ENCODE assay signal across 1 cellular context in the genomic region with DNA sequence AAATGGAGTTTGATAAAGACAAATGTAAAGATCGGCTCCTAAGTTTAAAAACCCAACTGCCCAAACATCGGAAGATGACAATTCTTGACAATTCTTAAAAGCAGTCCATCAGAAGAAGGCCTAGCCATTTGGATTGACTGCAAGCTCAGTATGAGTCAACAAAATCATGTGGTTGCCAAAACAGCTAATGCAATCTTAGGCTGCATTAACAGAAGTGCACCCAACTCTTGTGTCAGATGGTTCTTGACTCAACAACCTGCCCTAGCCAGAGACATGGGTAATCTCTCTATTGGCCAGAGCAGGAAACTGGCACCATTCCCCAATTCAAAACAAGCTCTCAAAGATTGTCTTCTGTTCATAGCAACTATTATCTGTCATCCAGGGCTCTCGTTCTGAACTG.
A peak's percentile ranks its signal among the peaks of the same experiment; 100 is the strongest.
TF ChIP-seq lines count a peak whose summit lies in the region.

No MANE protein-coding gene starts in this region.

TF ChIP-seq in IMR-90, 13 proteins besides CTCF, POLR2A, EP300 and RAD21 (continued from another document):
- TF ChIP-seq, protein P1, sequence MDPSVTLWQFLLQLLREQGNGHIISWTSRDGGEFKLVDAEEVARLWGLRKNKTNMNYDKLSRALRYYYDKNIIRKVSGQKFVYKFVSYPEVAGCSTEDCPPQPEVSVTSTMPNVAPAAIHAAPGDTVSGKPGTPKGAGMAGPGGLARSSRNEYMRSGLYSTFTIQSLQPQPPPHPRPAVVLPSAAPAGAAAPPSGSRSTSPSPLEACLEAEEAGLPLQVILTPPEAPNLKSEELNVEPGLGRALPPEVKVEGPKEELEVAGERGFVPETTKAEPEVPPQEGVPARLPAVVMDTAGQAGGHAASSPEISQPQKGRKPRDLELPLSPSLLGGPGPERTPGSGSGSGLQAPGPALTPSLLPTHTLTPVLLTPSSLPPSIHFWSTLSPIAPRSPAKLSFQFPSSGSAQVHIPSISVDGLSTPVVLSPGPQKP (IDR thresholded peaks at IDR 0.05; ENCODE audit: borderline replicate concordance, low read depth, low read length), result no peak
- TF ChIP-seq BHLHE40 (IDR thresholded peaks at IDR 0.05; ENCODE audit: low read depth, low read length) (no peak), RCOR1 (IDR thresholded peaks at IDR 0.05; ENCODE audit: insufficient replicate concordance, low read length) (no peak), RFX5 (IDR thresholded peaks at IDR 0.05; ENCODE audit: low read depth, low read length) (no peak), MXI1 (IDR thresholded peaks at IDR 0.05; ENCODE audit: borderline replicate concordance, low read depth, low read length) (no peak), CEBPB (IDR thresholded peaks at IDR 0.05; ENCODE audit: low read depth, low read length) (peak; percentile 86)
TF ChIP-seq in IMR-90: peak in this region for 2.
